ENCODE assay signal across 16 cellular contexts in genomic region chr7:84697506-84697905, GRCh38.
DNase-seq lines count a peak whose midpoint lies in the region; ATAC-seq lines count a peak whose summit lies in the region.
"Had no signal": no experiment of that assay in that cellular context is flagged by ENCODE, and none has a peak within 500 bp of the region (broad histone marks: within the 10 kb centered on the region; RNA-seq: fewer than 3 reads in every experiment).

No MANE protein-coding gene starts in this region.

- H3K27ac Mint-ChIP-seq in activated CD8-positive, alpha-beta T cell treated with anti-CD3 and anti-CD28 coated beads, Interleukin-2, amount 10 ng/mL, durations not matched to agents 7 days and 5 days = no peak overlapping the region
- H3K27ac Mint-ChIP-seq: activated naive CD4-positive, alpha-beta T cell treated with anti-CD3 and anti-CD28 coated beads, Interleukin-2, amount 50 U/mL, for 24 hours; natural killer cell had no signal

- H3K4me1 ChIP-seq in SJSA1 (replicated peaks) = peaks cover 21% of the 10 kb centered on the region
- H3K4me1 ChIP-seq: heart right ventricle, left lung, right atrium auricular region, stomach had no signal

- H3K4me3 ChIP-seq in SJSA1 = no peak overlapping the region
- no peak overlapping the region for H3K4me3 ChIP-seq in skeletal muscle cell (ENCODE audit: low read depth, low read length)
- H3K4me3 ChIP-seq: dorsolateral prefrontal cortex, heart right ventricle, left lung, right atrium auricular region, stomach had no signal

- H3K9me3 ChIP-seq in SJSA1 (replicated peaks) = no peaks in the 10 kb centered on the region; the same call in 1 of the 2 replicates
- H3K9me3 ChIP-seq: Caco-2, left lung, right atrium auricular region, stomach had no signal

- no peaks in the 10 kb centered on the region for H3K27me3 ChIP-seq in SJSA1 (replicated peaks)
- H3K27me3 ChIP-seq: dorsolateral prefrontal cortex, heart right ventricle, left lung, right atrium auricular region, stomach had no signal

- DNase-seq in GM03348 (ENCODE audit: low spot score) (peak; percentile 49), SJSA1 (ENCODE audit: low read depth in 1 of 2, low spot score in 2 of 2) (no peak), fibroblast of gingiva (ENCODE audit: low read depth) (peak; percentile 75), skeletal muscle cell (ENCODE audit: low read depth) (peak; percentile 62), HuH-7 (ENCODE audit: low spot score) (no peak)
- no peak for DNase-seq in stimulated activated naive CD8-positive, alpha-beta T cell treated with anti-CD3 and anti-CD28 coated beads, Interleukin-15, Interleukin-2, amounts not matched to agents 100 U/mL and 50 U/mL, for 24 hours
- DNase-seq in activated CD8-positive, alpha-beta T cell treated with anti-CD3 and anti-CD28 coated beads, Interleukin-2, amount 10 ng/mL, durations not matched to agents 7 days and 5 days = no peak
- DNase-seq: Caco-2, dorsolateral prefrontal cortex, heart right ventricle, left lung, natural killer cell, stomach had no signal

- POLR2A ChIA-PET in activated CD8-positive, alpha-beta T cell treated with anti-CD3 and anti-CD28 coated beads, Interleukin-2, amount 10 ng/mL, durations not matched to agents 7 days and 5 days (lab: Charles Lee) = no interaction called here

- H3K4me3 Mint-ChIP-seq in activated CD8-positive, alpha-beta T cell treated with anti-CD3 and anti-CD28 coated beads, Interleukin-2, amount 10 ng/mL, durations not matched to agents 7 days and 5 days = no peak overlapping the region
- H3K4me3 Mint-ChIP-seq: activated naive CD4-positive, alpha-beta T cell treated with anti-CD3 and anti-CD28 coated beads, Interleukin-2, amount 50 U/mL, for 24 hours; natural killer cell had no signal

- peak overlapping the region; percentile 25 for H3K27ac ChIP-seq in SJSA1
- H3K27ac ChIP-seq: dorsolateral prefrontal cortex, heart right ventricle, left lung, right atrium auricular region, stomach had no signal

- H3K36me3 Mint-ChIP-seq in activated CD8-positive, alpha-beta T cell treated with anti-CD3 and anti-CD28 coated beads, Interleukin-2, amount 10 ng/mL, durations not matched to agents 7 days and 5 days (ENCODE audit: low read depth) = no peaks in the 10 kb centered on the region
- H3K36me3 Mint-ChIP-seq: activated naive CD4-positive, alpha-beta T cell treated with anti-CD3 and anti-CD28 coated beads, Interleukin-2, amount 50 U/mL, for 24 hours; natural killer cell had no signal

- CTCF ChIA-PET in activated CD8-positive, alpha-beta T cell treated with anti-CD3 and anti-CD28 coated beads, Interleukin-2, amount 10 ng/mL, durations not matched to agents 7 days and 5 days (lab: Charles Lee) = no interaction called here

- no peaks in the 10 kb centered on the region for H3K27me3 Mint-ChIP-seq in activated CD8-positive, alpha-beta T cell treated with anti-CD3 and anti-CD28 coated beads, Interleukin-2, amount 10 ng/mL, durations not matched to agents 7 days and 5 days (ENCODE audit: low read depth)
- H3K27me3 Mint-ChIP-seq: activated naive CD4-positive, alpha-beta T cell treated with anti-CD3 and anti-CD28 coated beads, Interleukin-2, amount 50 U/mL, for 24 hours had no signal

- ATAC-seq in stimulated activated naive CD8-positive, alpha-beta T cell treated with anti-CD3 and anti-CD28 coated beads, Interleukin-15, Interleukin-2, amounts not matched to agents 100 U/mL and 50 U/mL, for 24 hours = no peak
- ATAC-seq in activated CD8-positive, alpha-beta T cell treated with anti-CD3 and anti-CD28 coated beads, Interleukin-2, amount 10 ng/mL, durations not matched to agents 7 days and 5 days = no peak
- ATAC-seq in HG02571 (IDR thresholded peaks at IDR 0.05; ENCODE audit: unreplicated experiment) = no peak
- ATAC-seq: heart right ventricle, left lung, natural killer cell had no signal

- no peaks in the 10 kb centered on the region for H3K9me3 Mint-ChIP-seq in activated CD8-positive, alpha-beta T cell treated with anti-CD3 and anti-CD28 coated beads, Interleukin-2, amount 10 ng/mL, durations not matched to agents 7 days and 5 days (ENCODE audit: insufficient read depth)
- H3K9me3 Mint-ChIP-seq: activated naive CD4-positive, alpha-beta T cell treated with anti-CD3 and anti-CD28 coated beads, Interleukin-2, amount 50 U/mL, for 24 hours had no signal

- no peaks in the 10 kb centered on the region for H3K36me3 ChIP-seq in SJSA1
- H3K36me3 ChIP-seq: heart right ventricle, left lung, right atrium auricular region, stomach had no signal

- H3K4me1 Mint-ChIP-seq in activated CD8-positive, alpha-beta T cell treated with anti-CD3 and anti-CD28 coated beads, Interleukin-2, amount 10 ng/mL, durations not matched to agents 7 days and 5 days (ENCODE audit: low read depth) = no peaks in the 10 kb centered on the region
- H3K4me1 Mint-ChIP-seq: activated naive CD4-positive, alpha-beta T cell treated with anti-CD3 and anti-CD28 coated beads, Interleukin-2, amount 50 U/mL, for 24 hours; natural killer cell had no signal

Comparison
In these comparisons a context has a peak if more than half of its experiments do, and no peak if none do; other contexts are left out.
1. DNase-seq: peak in GM03348 (single experiment), fibroblast of gingiva (single experiment) and skeletal muscle cell (single experiment); none in SJSA1 (0 of 2), stimulated activated naive CD8-positive, alpha-beta T cell treated with anti-CD3 and anti-CD28 coated beads, Interleukin-15, Interleukin-2, amounts not matched to agents 100 U/mL and 50 U/mL, for 24 hours (single experiment), activated CD8-positive, alpha-beta T cell treated with anti-CD3 and anti-CD28 coated beads, Interleukin-2, amount 10 ng/mL, durations not matched to agents 7 days and 5 days (single experiment) and HuH-7 (single experiment).